ENCODE assay signal across 36 cellular contexts in genomic region chr19:9453953-9454352, GRCh38. TPM values are rescaled to one million over a fixed set of nuclear protein-coding genes. Genes with fewer than 3 reads are reported as not detected.
"Had no signal": no experiment of that assay in that cellular context is flagged by ENCODE, and none has a peak within 500 bp of the region (broad histone marks: within the 10 kb centered on the region; RNA-seq: fewer than 3 reads in every experiment).

No MANE protein-coding gene starts in this region.

- ATAC-seq: activated CD4-positive, alpha-beta T cell treated with anti-CD3 and anti-CD28 coated beads for 36 hours; activated CD4-positive, CD25-positive, alpha-beta regulatory T cell treated with anti-CD3 and anti-CD28 coated beads, Interleukin-2, amount 50 U/mL, for 24 hours; activated CD8-positive, alpha-beta memory T cell treated with anti-CD3 and anti-CD28 coated beads, Interleukin-2, amount 10 ng/mL, durations not matched to agents 7 days and 5 days; activated CD8-positive, alpha-beta T cell treated with anti-CD3 and anti-CD28 coated beads, Interleukin-2, amount 10 ng/mL, durations not matched to agents 7 days and 5 days; body of pancreas; WTC11 had no signal

- H3K4me3 Mint-ChIP-seq: activated CD4-positive, alpha-beta memory T cell treated with anti-CD3 and anti-CD28 coated beads, Interleukin-2, amount 10 ng/mL, durations not matched to agents 7 days and 5 days; activated CD4-positive, alpha-beta T cell treated with anti-CD3 and anti-CD28 coated beads for 36 hours; activated CD4-positive, alpha-beta T cell treated with anti-CD3 and anti-CD28 coated beads, Interleukin-2, amount 10 ng/mL, durations not matched to agents 7 days and 5 days; activated CD8-positive, alpha-beta memory T cell treated with anti-CD3 and anti-CD28 coated beads, Interleukin-2, amount 10 ng/mL, durations not matched to agents 7 days and 5 days; activated CD8-positive, alpha-beta T cell treated with anti-CD3 and anti-CD28 coated beads, Interleukin-2, amount 10 ng/mL, durations not matched to agents 7 days and 5 days; activated naive CD4-positive, alpha-beta T cell treated with anti-CD3 and anti-CD28 coated beads, Interleukin-2, amount 10 ng/mL, durations not matched to agents 7 days and 5 days; activated naive CD4-positive, alpha-beta T cell treated with anti-CD3 and anti-CD28 coated beads, Interleukin-2, amount 50 U/mL, for 24 hours; activated naive CD8-positive, alpha-beta T cell treated with anti-CD3 and anti-CD28 coated beads for 36 hours; activated T-cell treated with anti-CD3 and anti-CD28 coated beads, Interleukin-2, amount 50 U/mL, for 24 hours; T-helper 1 cell treated with Interleukin-12 subunit alpha and Interleukin-12 subunit beta and Interleukin-4 antibody, amounts not matched to agents 30 μg/mL and 1 μg/mL, for 36 hours; T-helper 2 cell treated with Interferon-gamma antibody and Interleukin-4, amounts not matched to agents 5 μg/mL and 100 μg/mL, for 36 hours; WTC11 had no signal

- H3K4me3 ChIP-seq: adrenal gland, body of pancreas, breast epithelium had no signal

- H3K4me1 Mint-ChIP-seq: activated CD4-positive, alpha-beta memory T cell treated with anti-CD3 and anti-CD28 coated beads, Interleukin-2, amount 10 ng/mL, durations not matched to agents 7 days and 5 days; activated CD4-positive, alpha-beta T cell treated with anti-CD3 and anti-CD28 coated beads for 36 hours; activated CD4-positive, alpha-beta T cell treated with anti-CD3 and anti-CD28 coated beads, Interleukin-2, amount 10 ng/mL, durations not matched to agents 7 days and 5 days; activated CD8-positive, alpha-beta memory T cell treated with anti-CD3 and anti-CD28 coated beads, Interleukin-2, amount 10 ng/mL, durations not matched to agents 7 days and 5 days; activated naive CD4-positive, alpha-beta T cell treated with anti-CD3 and anti-CD28 coated beads, Interleukin-2, amount 10 ng/mL, durations not matched to agents 7 days and 5 days; activated naive CD4-positive, alpha-beta T cell treated with anti-CD3 and anti-CD28 coated beads, Interleukin-2, amount 50 U/mL, for 24 hours; activated naive CD8-positive, alpha-beta T cell treated with anti-CD3 and anti-CD28 coated beads for 36 hours; WTC11 had no signal

- H3K36me3 ChIP-seq: adrenal gland, brain microvascular endothelial cell, breast epithelium, WERI-Rb-1 had no signal

- H3K27ac ChIP-seq: adrenal gland, body of pancreas, brain microvascular endothelial cell, breast epithelium, WERI-Rb-1 had no signal

- H3K27ac Mint-ChIP-seq: activated CD4-positive, alpha-beta memory T cell treated with anti-CD3 and anti-CD28 coated beads, Interleukin-2, amount 10 ng/mL, durations not matched to agents 7 days and 5 days; activated CD4-positive, alpha-beta T cell treated with anti-CD3 and anti-CD28 coated beads for 36 hours; activated CD4-positive, alpha-beta T cell treated with anti-CD3 and anti-CD28 coated beads, Interleukin-2, amount 10 ng/mL, durations not matched to agents 7 days and 5 days; activated CD8-positive, alpha-beta memory T cell treated with anti-CD3 and anti-CD28 coated beads, Interleukin-2, amount 10 ng/mL, durations not matched to agents 7 days and 5 days; activated CD8-positive, alpha-beta T cell treated with anti-CD3 and anti-CD28 coated beads, Interleukin-2, amount 10 ng/mL, durations not matched to agents 7 days and 5 days; activated naive CD4-positive, alpha-beta T cell treated with anti-CD3 and anti-CD28 coated beads, Interleukin-2, amount 10 ng/mL, durations not matched to agents 7 days and 5 days; activated naive CD4-positive, alpha-beta T cell treated with anti-CD3 and anti-CD28 coated beads, Interleukin-2, amount 50 U/mL, for 24 hours; activated naive CD8-positive, alpha-beta T cell treated with anti-CD3 and anti-CD28 coated beads for 36 hours; activated T-cell treated with anti-CD3 and anti-CD28 coated beads, Interleukin-2, amount 50 U/mL, for 24 hours; activated T-helper 2 cell treated with anti-CD3 and anti-CD28 coated beads, Interferon-gamma antibody, Interleukin-2, Interleukin-4, amounts not matched to agents 10 μg/mL and 5 μg/mL and 100 μg/mL, durations not matched to agents 14 hours and 24 hours and 36 hours; T-helper 1 cell treated with Interleukin-12 subunit alpha and Interleukin-12 subunit beta and Interleukin-4 antibody, amounts not matched to agents 30 μg/mL and 1 μg/mL, for 36 hours; T-helper 2 cell treated with Interferon-gamma antibody and Interleukin-4, amounts not matched to agents 5 μg/mL and 100 μg/mL, for 36 hours; WTC11 had no signal

- H3K27me3 Mint-ChIP-seq: activated CD4-positive, alpha-beta memory T cell treated with anti-CD3 and anti-CD28 coated beads, Interleukin-2, amount 10 ng/mL, durations not matched to agents 7 days and 5 days; activated CD4-positive, alpha-beta T cell treated with anti-CD3 and anti-CD28 coated beads for 36 hours; activated CD4-positive, alpha-beta T cell treated with anti-CD3 and anti-CD28 coated beads, Interleukin-2, amount 10 ng/mL, durations not matched to agents 7 days and 5 days; activated CD8-positive, alpha-beta memory T cell treated with anti-CD3 and anti-CD28 coated beads, Interleukin-2, amount 10 ng/mL, durations not matched to agents 7 days and 5 days; activated naive CD4-positive, alpha-beta T cell treated with anti-CD3 and anti-CD28 coated beads, Interleukin-2, amount 10 ng/mL, durations not matched to agents 7 days and 5 days; activated naive CD4-positive, alpha-beta T cell treated with anti-CD3 and anti-CD28 coated beads, Interleukin-2, amount 50 U/mL, for 24 hours; activated naive CD8-positive, alpha-beta T cell treated with anti-CD3 and anti-CD28 coated beads for 36 hours; activated T-cell treated with anti-CD3 and anti-CD28 coated beads, Interleukin-2, amount 50 U/mL, for 24 hours had no signal

- H3K27me3 ChIP-seq: adrenal gland, body of pancreas, brain microvascular endothelial cell, breast epithelium had no signal

- H3K4me1 ChIP-seq: adrenal gland, body of pancreas, breast epithelium had no signal

- DNase-seq: activated CD4-positive, alpha-beta memory T cell treated with anti-CD3 and anti-CD28 coated beads, Interleukin-2, amount 10 ng/mL, durations not matched to agents 7 days and 5 days; activated CD4-positive, alpha-beta T cell treated with anti-CD3 and anti-CD28 coated beads for 1 hour; activated CD4-positive, alpha-beta T cell treated with anti-CD3 and anti-CD28 coated beads for 36 hours; activated CD4-positive, alpha-beta T cell treated with anti-CD3 and anti-CD28 coated beads for 48 hours; activated CD4-positive, alpha-beta T cell treated with anti-CD3 and anti-CD28 coated beads, Interleukin-2, amount 10 ng/mL, durations not matched to agents 7 days and 5 days; activated CD4-positive, alpha-beta T cell treated with anti-CD3 and anti-CD28 coated beads, Interleukin-2, amount 50 U/mL, for 48 hours; activated CD4-positive, CD25-positive, alpha-beta regulatory T cell; activated CD8-positive, alpha-beta memory T cell treated with anti-CD3 and anti-CD28 coated beads for 24 hours; activated CD8-positive, alpha-beta memory T cell treated with anti-CD3 and anti-CD28 coated beads, Interleukin-2, amount 10 ng/mL, durations not matched to agents 7 days and 5 days; activated CD8-positive, alpha-beta memory T cell treated with anti-CD3 and anti-CD28 coated beads, Interleukin-2, amount 50 U/mL, for 48 hours; activated CD8-positive, alpha-beta T cell treated with anti-CD3 and anti-CD28 coated beads, Interleukin-2, amount 10 ng/mL, durations not matched to agents 7 days and 5 days; activated effector memory CD4-positive, alpha-beta T cell treated with Interleukin-2 at 50 U/mL for 16 hours; activated gamma-delta T cell; activated naive CD4-positive, alpha-beta T cell treated with anti-CD3 and anti-CD28 coated beads, Interleukin-2, amount 10 ng/mL, durations not matched to agents 7 days and 5 days; activated naive CD4-positive, alpha-beta T cell treated with Interleukin-2 at 50 U/mL for 16 hours; activated naive CD8-positive, alpha-beta T cell treated with anti-CD3 and anti-CD28 coated beads for 36 hours; activated T-cell treated with anti-CD3 and anti-CD28 coated beads, Interleukin-2, amount 50 U/mL, for 24 hours; activated T-cell treated with anti-CD3 and anti-CD28 coated beads, Interleukin-2, amount 50 U/mL, for 48 hours; adrenal gland; amniotic stem cell; aorta; body of pancreas; brain microvascular endothelial cell; central memory CD4-positive, alpha-beta T cell; T-helper 1 cell; T-helper 2 cell; T-helper 9 cell; WERI-Rb-1 had no signal

RNA-seq across cellular contexts. Expression of gene ZNF560, which starts 44.5 kb away (rescaled TPM):
- total RNA-seq: activated CD4-positive, alpha-beta memory T cell treated with anti-CD3 and anti-CD28 coated beads, Interleukin-2, amount 10 ng/mL, durations not matched to agents 7 days and 5 days; activated CD8-positive, alpha-beta memory T cell treated with anti-CD3 and anti-CD28 coated beads, Interleukin-2, amount 10 ng/mL, durations not matched to agents 7 days and 5 days; activated T-helper 2 cell treated with anti-CD3 and anti-CD28 coated beads, Interferon-gamma antibody, Interleukin-2, Interleukin-4, amounts not matched to agents 10 μg/mL and 5 μg/mL and 100 μg/mL, durations not matched to agents 14 hours and 24 hours and 36 hours; adrenal gland; aorta; astrocyte; body of pancreas; breast epithelium had no signal
